ENCODE assay signal across 31 cellular contexts in genomic region chr9:68843239-68843638, GRCh38.
"Had no signal": no experiment of that assay in that cellular context is flagged by ENCODE, and none has a peak within 500 bp of the region (broad histone marks: within the 10 kb centered on the region; RNA-seq: fewer than 3 reads in every experiment).

No MANE protein-coding gene starts in this region.

- H3K27me3 Mint-ChIP-seq: dendritic cell treated with granulocyte-macrophage colony-stimulating factor and Interleukin-4, amounts not matched to agents 40 ng/mL and 50 ng/mL, for 4 days; naive B cell; type B pancreatic cell had no signal

- FAIRE-seq: endometrium, kidney had no signal

- H3K4me3 ChIP-seq: colonic mucosa, gastroesophageal sphincter, heart left ventricle, hepatocyte, left ventricle myocardium inferior, lower lobe of right lung, mucosa of descending colon, prostate gland, right atrium auricular region, smooth muscle cell, testis, tibial artery had no signal

- H3K9me3 ChIP-seq: colonic mucosa, gastroesophageal sphincter, heart left ventricle, left ventricle myocardium inferior, lower lobe of right lung, mucosa of descending colon, prostate gland, right atrium auricular region, testis, tibial artery had no signal

- H3K4me3 Mint-ChIP-seq: central memory CD8-positive, alpha-beta T cell; dendritic cell treated with granulocyte-macrophage colony-stimulating factor and Interleukin-4, amounts not matched to agents 40 ng/mL and 50 ng/mL, for 4 days; mesothelial cell of epicardium; natural killer cell treated with Interleukin-12 subunit alpha and Interleukin-12 subunit beta and Interleukin-15 and Interleukin-18, amount 100 ng/mL, for 72 hours; neural crest cell; type B pancreatic cell had no signal

- H3K27ac Mint-ChIP-seq: dendritic cell treated with granulocyte-macrophage colony-stimulating factor and Interleukin-4, amounts not matched to agents 40 ng/mL and 50 ng/mL, for 4 days; mesothelial cell of epicardium; natural killer cell treated with Interleukin-12 subunit alpha and Interleukin-12 subunit beta and Interleukin-15 and Interleukin-18, amount 100 ng/mL, for 72 hours; type B pancreatic cell had no signal

- H3K27me3 ChIP-seq: colonic mucosa, gastroesophageal sphincter, heart left ventricle, hepatocyte, right atrium auricular region, testis, tibial artery had no signal

- H3K36me3 Mint-ChIP-seq: mesothelial cell of epicardium; naive B cell; natural killer cell treated with Interleukin-12 subunit alpha and Interleukin-12 subunit beta and Interleukin-15 and Interleukin-18, amount 100 ng/mL, for 72 hours; type B pancreatic cell had no signal

- H3K36me3 ChIP-seq: colonic mucosa, gastroesophageal sphincter, heart left ventricle, left ventricle myocardium inferior, lower lobe of right lung, prostate gland, right atrium auricular region, tibial artery had no signal

- H3K27ac ChIP-seq: colonic mucosa, gastroesophageal sphincter, hepatocyte, left ventricle myocardium inferior, lower lobe of right lung, prostate gland, right atrium auricular region, testis had no signal

- ATAC-seq: gastroesophageal sphincter; heart left ventricle; left colon; lower lobe of right lung; mucosa of descending colon; natural killer cell treated with Interleukin-12 subunit alpha and Interleukin-12 subunit beta and Interleukin-15 and Interleukin-18, amount 100 ng/mL, for 72 hours; sciatic nerve; stimulated activated naive CD8-positive, alpha-beta T cell treated with anti-CD3 and anti-CD28 coated beads, Interleukin-15, Interleukin-2, amounts not matched to agents 100 U/mL and 50 U/mL, for 24 hours had no signal

- H3K4me1 Mint-ChIP-seq: central memory CD8-positive, alpha-beta T cell; mesothelial cell of epicardium; neural crest cell had no signal

- DNase-seq: colonic mucosa; effector memory CD4-positive, alpha-beta T cell; heart left ventricle; kidney; left colon; left ventricle myocardium inferior; lower lobe of right lung; mesenchymal stem cell; mucosa of descending colon; naive B cell; stimulated activated CD4-positive, alpha-beta T cell treated with anti-CD3 and anti-CD28 coated beads, Interleukin-12 subunit alpha, Interleukin-12 subunit beta, amount 100 ng/mL, for 4 hours; stimulated activated CD4-positive, alpha-beta T cell treated with anti-CD3 and anti-CD28 coated beads, Interleukin-1b, Interleukin-23, amount 100 ng/mL, for 48 hours; stimulated activated CD4-positive, alpha-beta T cell treated with anti-CD3 and anti-CD28 coated beads, Interleukin-4, amount 100 ng/mL, for 1 hour; stimulated activated CD8-positive, alpha-beta memory T cell treated with anti-CD3 and anti-CD28 coated beads, Interleukin-4, amount 100 ng/mL, for 48 hours; stimulated activated naive CD8-positive, alpha-beta T cell treated with anti-CD3 and anti-CD28 coated beads, Interleukin-15, Interleukin-2, amounts not matched to agents 100 U/mL and 50 U/mL, for 24 hours; substantia nigra; testis; tibial artery had no signal

- H3K9me3 Mint-ChIP-seq: central memory CD8-positive, alpha-beta T cell; dendritic cell treated with granulocyte-macrophage colony-stimulating factor and Interleukin-4, amounts not matched to agents 40 ng/mL and 50 ng/mL, for 4 days; mesothelial cell of epicardium; natural killer cell treated with Interleukin-12 subunit alpha and Interleukin-12 subunit beta and Interleukin-15 and Interleukin-18, amount 100 ng/mL, for 72 hours; neural crest cell; type B pancreatic cell had no signal

- H3K4me1 ChIP-seq: colonic mucosa, gastroesophageal sphincter, prostate gland, testis had no signal
